Comparison of ENCODE assay signal across 17 cellular contexts in the genomic region with DNA sequence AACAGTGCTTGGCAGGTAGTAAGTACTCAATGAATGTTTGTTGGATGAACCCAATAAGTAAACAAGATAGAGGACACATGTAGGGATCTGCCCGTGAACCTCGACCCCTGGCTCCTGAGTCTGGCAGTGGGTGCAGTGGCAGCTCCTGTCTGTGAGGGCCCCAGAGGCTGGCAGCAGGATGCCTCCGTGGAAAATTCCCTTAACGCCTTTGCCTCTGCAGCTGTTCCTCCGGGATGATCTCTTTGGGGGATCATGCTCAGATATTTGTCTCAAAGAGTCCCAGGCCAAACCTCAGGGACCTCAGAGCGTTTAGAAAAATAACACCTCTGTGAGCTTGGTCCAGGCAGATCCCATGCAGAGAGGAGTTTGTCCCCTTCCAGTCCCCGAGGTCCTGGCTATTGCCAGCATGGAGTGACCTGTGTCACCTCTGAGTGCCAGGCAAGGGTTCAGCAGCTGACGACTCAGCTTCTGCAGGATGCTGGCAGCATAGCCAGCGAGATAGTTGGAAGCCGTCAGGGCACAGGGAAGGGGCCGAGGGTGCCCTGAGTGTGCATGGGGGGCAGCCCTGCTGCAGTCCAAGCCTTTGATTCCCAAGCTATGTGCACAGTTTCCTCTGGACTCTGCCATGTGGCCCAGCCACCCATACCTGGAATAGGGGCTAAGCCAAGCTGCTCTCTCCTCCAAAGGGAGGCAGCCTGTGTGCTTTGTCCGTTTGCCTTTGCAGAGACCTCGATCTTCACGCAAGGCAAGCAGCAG. TPM values are rescaled to one million over a fixed set of nuclear protein-coding genes. Genes with fewer than 3 reads are reported as not detected.
DNase-seq lines count a peak whose midpoint lies in the region; ATAC-seq, FAIRE-seq and TF ChIP-seq lines count a peak whose summit lies in the region.
"Had no signal": no experiment of that assay in that cellular context is flagged by ENCODE, and none has a peak within 500 bp of the region (broad histone marks: within the 10 kb centered on the region; RNA-seq: fewer than 3 reads in every experiment).

No MANE protein-coding gene starts in this region.

- H3K9me3 ChIP-seq in NT2/D1 (ENCODE audit: insufficient read depth, low read length) = no peaks in the 10 kb centered on the region
- no peaks in the 10 kb centered on the region for H3K9me3 ChIP-seq in ectodermal cell (ENCODE audit: control insufficient read depth, low read length)
- H3K9me3 ChIP-seq in muscle layer of duodenum (ENCODE audit: control insufficient read depth in 1 of 2, low read length in 2 of 2) = no peaks in the 10 kb centered on the region
- H3K9me3 ChIP-seq in smooth muscle cell (replicated peaks; ENCODE audit: low read depth) = no peaks in the 10 kb centered on the region
- H3K9me3 ChIP-seq: tibial nerve had no signal

- no peak overlapping the region for H3K9ac ChIP-seq in NT2/D1 (ENCODE audit: insufficient read length, low read depth)
- H3K9ac ChIP-seq in smooth muscle cell (ENCODE audit: low read depth) = no peak overlapping the region

- no peak for FAIRE-seq in H54 (lab: Jason Lieb, UNC)

- no peak for TF ChIP-seq POLR2A in H54 (IDR thresholded peaks at IDR 0.05; ENCODE audit: low read depth, low read length)

- H3K4me3 ChIP-seq in NT2/D1 (ENCODE audit: insufficient read length, low read depth) (peak overlapping the region; percentile 67), ectodermal cell (ENCODE audit: insufficient read depth, low read depth, low read length) (peak overlapping the region; percentile 3), muscle layer of duodenum (ENCODE audit: low read depth in 1 of 2, low read length in 2 of 2) (peak overlapping the region; percentile 26 to 61), smooth muscle cell (no peak overlapping the region)

- H3K36me3 ChIP-seq in NT2/D1 (ENCODE audit: insufficient read depth, insufficient read length, low read length) = peaks cover 11% of the 10 kb centered on the region
- no peaks in the 10 kb centered on the region for H3K36me3 ChIP-seq in ectodermal cell (ENCODE audit: control insufficient read depth, insufficient read depth, low read length)
- no peaks in the 10 kb centered on the region for H3K36me3 ChIP-seq in muscle layer of duodenum (ENCODE audit: control insufficient read depth in 1 of 2, insufficient read depth in 2 of 2, low read length in 2 of 2)
- H3K36me3 ChIP-seq in smooth muscle cell (ENCODE audit: low read depth) = no peaks in the 10 kb centered on the region
- H3K36me3 ChIP-seq: tibial nerve had no signal

- H3K79me2 ChIP-seq in smooth muscle cell (ENCODE audit: low read depth) = no peaks in the 10 kb centered on the region

- no peaks in the 10 kb centered on the region for H4K20me1 ChIP-seq in smooth muscle cell (ENCODE audit: low read depth)

- peak overlapping the region; percentile 81 for H3K4me2 ChIP-seq in smooth muscle cell

- no peak for TF ChIP-seq CTCF in smooth muscle cell (IDR thresholded peaks at IDR 0.05; ENCODE audit: borderline replicate concordance, insufficient read depth, poor library complexity, severe bottlenecking)

- H3K27ac ChIP-seq in ectodermal cell (ENCODE audit: insufficient read depth, low read depth, low read length, poor library complexity, severe bottlenecking) = no peak overlapping the region
- H3K27ac ChIP-seq in muscle layer of duodenum (ENCODE audit: low read length) = no peak overlapping the region
- peak overlapping the region; percentile 92 for H3K27ac ChIP-seq in smooth muscle cell (ENCODE audit: low read depth)
- H3K27ac ChIP-seq: C4-2B, tibial nerve had no signal

- H3K27me3 ChIP-seq in NT2/D1 (ENCODE audit: insufficient read depth, insufficient read length) = no peaks in the 10 kb centered on the region
- H3K27me3 ChIP-seq in ectodermal cell (ENCODE audit: control insufficient read depth, insufficient read depth, low read length, poor library complexity, severe bottlenecking) = no peaks in the 10 kb centered on the region
- peaks cover 16% of the 10 kb centered on the region for H3K27me3 ChIP-seq in muscle layer of duodenum (ENCODE audit: low read depth, low read length)
- H3K27me3 ChIP-seq in smooth muscle cell (ENCODE audit: low read depth) = no peaks in the 10 kb centered on the region

- no peak for ATAC-seq in GM21576 (IDR thresholded peaks at IDR 0.05; ENCODE audit: unreplicated experiment)
- ATAC-seq: activated naive CD8-positive, alpha-beta T cell treated with anti-CD3 and anti-CD28 coated beads, Interleukin-2, amount 50 U/mL, for 24 hours; activated T-cell treated with anti-CD3 and anti-CD28 coated beads, Interleukin-2, amount 50 U/mL, for 72 hours had no signal

- H2AFZ ChIP-seq in smooth muscle cell (ENCODE audit: low read depth) = peak overlapping the region; percentile 53

- DNase-seq in NT2/D1 (ENCODE audit: low read depth, low spot score) (no peak), smooth muscle cell (lab: John Stamatoyannopoulos, UW; ENCODE audit: unreplicated experiment) (no peak), H54 (ENCODE audit: insufficient read length, low spot score) (no peak), cerebellar nuclear complex (lab: John Stamatoyannopoulos, UW) (no peak)
- no peak for DNase-seq in effector CD4-positive, alpha-beta T cell
- DNase-seq: activated CD4-positive, alpha-beta T cell treated with anti-CD3 and anti-CD28 coated beads, Interleukin-2, amount 50 U/mL, for 48 hours; activated naive CD8-positive, alpha-beta T cell treated with anti-CD3 and anti-CD28 coated beads, Interleukin-2, amount 50 U/mL, for 24 hours; DMS53; NCI-H1694 treated with DMSO at 0.1 percent for 48 hours; NCI-H510A; stimulated activated CD4-positive, alpha-beta T cell treated with anti-CD3 and anti-CD28 coated beads, Interleukin-4, amount 100 ng/mL, for 4 hours had no signal

- H3F3A ChIP-seq in smooth muscle cell (ENCODE audit: low read depth) = peaks cover 23% of the 10 kb centered on the region

- WGBS in ectodermal cell, 2 experiments = 75% methylated on average over 14 of the region's 14 CpGs
- 48% methylated on average over 14 of the region's 14 CpGs for WGBS in smooth muscle cell (ENCODE audit: low lambda C conversion rate)

- H3K4me1 ChIP-seq in NT2/D1 (ENCODE audit: insufficient read depth, insufficient read length) (peaks cover 13% of the 10 kb centered on the region), ectodermal cell (ENCODE audit: control insufficient read depth, insufficient read depth, low read length) (peaks cover 34% of the 10 kb centered on the region), muscle layer of duodenum (ENCODE audit: control insufficient read depth in 1 of 2, insufficient read depth in 2 of 2, low read length in 2 of 2) (peaks cover 0 to 21% of the 10 kb centered on the region in 2 donors), smooth muscle cell (ENCODE audit: low read depth) (peaks cover 38% of the 10 kb centered on the region)

RNA-seq across cellular contexts. Expression of a gene that starts 0.6 kb away (rescaled TPM):
- 1.3 TPM for polyA plus RNA-seq in ectodermal cell (2013, experiment 1 of 4)
- polyA plus RNA-seq in ectodermal cell (2013, experiment 2 of 4) = 1.2 TPM
- polyA plus RNA-seq in ectodermal cell (2013, experiment 3 of 4) = 1.2 TPM
- 2.4 TPM for polyA plus RNA-seq in ectodermal cell (2013, experiment 4 of 4)
- 11.8 and 24.6 TPM in 2 replicates for total RNA-seq in smooth muscle cell
- 12.8 and 18.9 TPM in 2 replicates for polyA plus RNA-seq in smooth muscle cell
- total RNA-seq: activated T-cell treated with anti-CD3 and anti-CD28 coated beads, Interleukin-2, amount 50 U/mL, for 72 hours had no signal

RNA-seq across cellular contexts. Expression of a gene that starts 42.2 kb away (rescaled TPM):
- 41.5 TPM for polyA plus RNA-seq in ectodermal cell (2013, experiment 1 of 4)
- 39.3 TPM for polyA plus RNA-seq in ectodermal cell (2013, experiment 2 of 4)
- 28.7 TPM for polyA plus RNA-seq in ectodermal cell (2013, experiment 3 of 4)
- polyA plus RNA-seq in ectodermal cell (2013, experiment 4 of 4) = 32.8 TPM
- 34.1 and 41.7 TPM in 2 replicates for total RNA-seq in smooth muscle cell
- polyA plus RNA-seq in smooth muscle cell = 25.5 and 44.3 TPM in 2 replicates
